Comparison of ENCODE assay signal across 8 cellular contexts in genomic region chr14:92507174-92507768, GRCh38. TPM values are rescaled to one million over a fixed set of nuclear protein-coding genes. Genes with fewer than 3 reads are reported as not detected.
DNase-seq lines count a peak whose midpoint lies in the region; ATAC-seq, FAIRE-seq and TF ChIP-seq lines count a peak whose summit lies in the region.

No MANE protein-coding gene starts in this region.

- dilution Hi-C loops in IMR-90 (cut with HindIII; ENCODE audit: low sequenced_read_pairs, unreplicated experiment) = no loop called here

- H3K79me1 ChIP-seq in IMR-90 (ENCODE audit: low read depth in 1 of 2, low read length in 2 of 2) = peaks cover 0 to 6% of the 10 kb centered on the region in 2 experiments; a peak in 1 of 4 replicates

- H3K4me3 Mint-ChIP-seq in activated CD4-positive, alpha-beta T cell treated with anti-CD3 and anti-CD28 coated beads, Interleukin-2, amount 10 ng/mL, durations not matched to agents 7 days and 5 days = no peak overlapping the region
- H3K4me3 Mint-ChIP-seq in nephron progenitor cell = no peak overlapping the region

- no peak overlapping the region for H3K27ac Mint-ChIP-seq in activated CD4-positive, alpha-beta T cell treated with anti-CD3 and anti-CD28 coated beads, Interleukin-2, amount 10 ng/mL, durations not matched to agents 7 days and 5 days
- no peak overlapping the region for H3K27ac Mint-ChIP-seq in nephron progenitor cell

- DNase-seq in activated CD4-positive, alpha-beta T cell treated with anti-CD3 and anti-CD28 coated beads, Interleukin-2, amount 10 ng/mL, durations not matched to agents 7 days and 5 days = peak; percentile 44
- DNase-seq in activated CD4-positive, alpha-beta T cell treated with anti-CD3 and anti-CD28 coated beads, Interleukin-2, amount 50 U/mL, for 48 hours = no peak
- DNase-seq in IMR-90 (no peak), OCI-LY7 (ENCODE audit: low spot score) (peak; percentile 44), small intestine (peak; percentile 69), nephron progenitor cell (no peak), retina (no peak)
- no peak for DNase-seq in effector CD8-positive, alpha-beta T cell (lab: John Stamatoyannopoulos, UW)

- H2BK120ac ChIP-seq in IMR-90 (ENCODE audit: low read depth, low read length) = 0 out of 2 replicates have a peak overlapping the region, but pooled peaks have one; percentile 3

- H2BK5ac ChIP-seq in IMR-90 (ENCODE audit: low read depth, low read length, poor library complexity, severe bottlenecking) = no peak overlapping the region

- H4K91ac ChIP-seq in IMR-90 (ENCODE audit: insufficient read depth, low read depth, low read length) = no peak overlapping the region

- no peak overlapping the region for H3K56ac ChIP-seq in IMR-90 (ENCODE audit: extremely low read depth, insufficient read depth, low read length)

- no peak overlapping the region for H4K5ac ChIP-seq in IMR-90 (ENCODE audit: low read depth, low read length)

- TF ChIP-seq POLR2A in IMR-90 (IDR thresholded peaks at IDR 0.05; ENCODE audit: low read depth, low read length) = no peak

- 0 out of 3 replicates have a peak overlapping the region, but pooled peaks have one; percentile 17 for H2BK15ac ChIP-seq in IMR-90 (ENCODE audit: low read depth, low read length)

- no peak overlapping the region for H4K8ac ChIP-seq in IMR-90 (ENCODE audit: low read depth in 2 of 2, low read length in 2 of 2)

- H3K27me3 ChIP-seq in IMR-90 (ENCODE audit: control insufficient read depth, insufficient read depth, low read length) = no peaks in the 10 kb centered on the region
- H3K27me3 ChIP-seq in small intestine (ENCODE audit: control insufficient read depth in 2 of 2, insufficient read depth in 2 of 2, low read length in 2 of 2) = no peaks in the 10 kb centered on the region

- no peak for ATAC-seq in IMR-90 (ENCODE audit: low read depth)

- no peak for TF ChIP-seq CTCF in IMR-90 (conservative IDR thresholded peaks at IDR 0.05; ENCODE audit: low read depth, low read length)
- TF ChIP-seq CTCF in OCI-LY7 (conservative IDR thresholded peaks at IDR 0.05; ENCODE audit: low read length) = no peak
- no peak for TF ChIP-seq CTCF in nephron progenitor cell (IDR thresholded peaks at IDR 0.05)

- H2BK20ac ChIP-seq in IMR-90 (ENCODE audit: low read depth, low read length) = no peak overlapping the region

- H3K4me3 ChIP-seq in IMR-90 (ENCODE audit: insufficient read depth, low read depth, low read length) (no peak overlapping the region), OCI-LY7 (ENCODE audit: low read depth, low read length, poor library complexity, severe bottlenecking) (no peak overlapping the region), small intestine (ENCODE audit: low read depth in 1 of 2, low read length in 2 of 2) (no peak overlapping the region)

- no peaks in the 10 kb centered on the region for H3K79me2 ChIP-seq in OCI-LY7 (ENCODE audit: insufficient read depth, low read depth, low read length)

- no peak overlapping the region for H3K27ac ChIP-seq in IMR-90 (ENCODE audit: insufficient read depth, low read length)
- H3K27ac ChIP-seq in OCI-LY7 (ENCODE audit: low read depth, low read length, poor library complexity, severe bottlenecking) = no peak overlapping the region
- H3K27ac ChIP-seq in small intestine (ENCODE audit: low read depth in 1 of 2, low read length in 1 of 2) = peak overlapping the region in 1 of 2 donors; percentile 18

- H3K23ac ChIP-seq in IMR-90 (ENCODE audit: low read depth, low read length) = no peak overlapping the region

- intact Hi-C loops in IMR-90 (cut with micrococcal nuclease) = no loop called here
- intact Hi-C loops in OCI-LY7 (cut with micrococcal nuclease; ENCODE audit: unreplicated experiment) = no loop called here

- H2AFZ ChIP-seq in IMR-90 (replicated peaks; ENCODE audit: low read length, poor library complexity) = no peak overlapping the region
- no peak overlapping the region for H2AFZ ChIP-seq in OCI-LY7 (ENCODE audit: low read length)

- H3K4me1 Mint-ChIP-seq in activated CD4-positive, alpha-beta T cell treated with anti-CD3 and anti-CD28 coated beads, Interleukin-2, amount 10 ng/mL, durations not matched to agents 7 days and 5 days = peaks cover 17% of the 10 kb centered on the region
- H3K4me1 Mint-ChIP-seq in nephron progenitor cell = peaks cover 18% of the 10 kb centered on the region

- no peak for TF ChIP-seq RAD21 in IMR-90 (IDR thresholded peaks at IDR 0.05; ENCODE audit: low read length)

- no peak overlapping the region for H2AK9ac ChIP-seq in IMR-90 (replicated peaks; ENCODE audit: low read depth, low read length, poor library complexity)

- H2AK5ac ChIP-seq in IMR-90 (ENCODE audit: low read depth, low read length) = peak overlapping the region; percentile 34; the same call in 1 of the 2 replicates

- no peak overlapping the region for H3K9ac ChIP-seq in IMR-90 (ENCODE audit: low read depth, low read length)

- 80% methylated on average over 1 of the region's 4 CpGs; no CpG with 5 or more reads in 1 of the 2 experiments for WGBS in IMR-90 (ENCODE audit: extremely low coverage in 2 of 2, insufficient read length in 1 of 2), 2 experiments
- WGBS in small intestine, 3 donors = 19 to 51% (median 30%) methylated on average over 4 of the region's 4 CpGs

- H3K9me3 ChIP-seq in IMR-90 (ENCODE audit: control insufficient read depth, insufficient read depth, low read length) (no peaks in the 10 kb centered on the region), OCI-LY7 (ENCODE audit: low read length) (no peaks in the 10 kb centered on the region), small intestine (ENCODE audit: control insufficient read depth, low read depth) (no peaks in the 10 kb centered on the region)

- H3K4me2 ChIP-seq in IMR-90 (ENCODE audit: low read depth, low read length) = no peak overlapping the region
- peak overlapping the region; percentile 38 for H3K4me2 ChIP-seq in OCI-LY7 (ENCODE audit: low read length)

- in situ Hi-C loops in IMR-90 (cut with MboI; ENCODE audit: low sequenced_read_pairs) = no loop called here

- BruUV-seq in IMR-90 (replicated peaks; lab: Mats Ljungman, UMichigan) (no TSS peak), OCI-LY7 (replicated peaks; lab: Mats Ljungman, UMichigan) (no TSS peak)

- H3K18ac ChIP-seq in IMR-90 (ENCODE audit: low read depth, low read length) = no peak overlapping the region

- no peak for FAIRE-seq in small intestine (lab: Jason Lieb, UNC)

- H3K14ac ChIP-seq in IMR-90 (replicated peaks; ENCODE audit: low read depth, low read length) = no peak overlapping the region

- no peak overlapping the region for H3K4ac ChIP-seq in IMR-90 (ENCODE audit: low read depth, low read length)

- CTCF ChIA-PET in activated CD4-positive, alpha-beta T cell treated with anti-CD3 and anti-CD28 coated beads, Interleukin-2, amount 10 ng/mL, durations not matched to agents 7 days and 5 days (lab: Charles Lee) = no interaction called here
- CTCF ChIA-PET in IMR-90 (lab: Yijun Ruan, JAX) = no interaction called here
- CTCF ChIA-PET in OCI-LY7 (lab: Charles Lee; ENCODE audit: unreplicated experiment) = no interaction called here

- H3K9me1 ChIP-seq in IMR-90 (ENCODE audit: insufficient read depth, low read length) = peaks cover 30% of the 10 kb centered on the region

- H3K9me3 Mint-ChIP-seq in activated CD4-positive, alpha-beta T cell treated with anti-CD3 and anti-CD28 coated beads, Interleukin-2, amount 10 ng/mL, durations not matched to agents 7 days and 5 days = no peaks in the 10 kb centered on the region
- no peaks in the 10 kb centered on the region for H3K9me3 Mint-ChIP-seq in nephron progenitor cell

- H3K9me2 ChIP-seq in OCI-LY7 (ENCODE audit: insufficient read depth, low read length) = no peaks in the 10 kb centered on the region

- H3K4me1 ChIP-seq in IMR-90 (ENCODE audit: control insufficient read depth, insufficient read depth, low read length) (peaks cover 19% of the 10 kb centered on the region), OCI-LY7 (ENCODE audit: insufficient read depth, low read length, poor library complexity, severe bottlenecking) (peaks cover 12% of the 10 kb centered on the region), small intestine (ENCODE audit: control insufficient read depth in 2 of 2, insufficient read depth in 1 of 2, low read depth in 1 of 2, low read length in 1 of 2) (peaks cover 0 to 8% of the 10 kb centered on the region in 2 donors)

- H3K36me3 ChIP-seq in IMR-90 (ENCODE audit: control insufficient read depth, insufficient read depth, low read length) (no peaks in the 10 kb centered on the region), OCI-LY7 (ENCODE audit: insufficient read depth, low read length) (no peaks in the 10 kb centered on the region), small intestine (ENCODE audit: control insufficient read depth in 2 of 2, insufficient read depth in 2 of 2, low read length in 2 of 2) (no peaks in the 10 kb centered on the region)

- H3K36me3 Mint-ChIP-seq in activated CD4-positive, alpha-beta T cell treated with anti-CD3 and anti-CD28 coated beads, Interleukin-2, amount 10 ng/mL, durations not matched to agents 7 days and 5 days (ENCODE audit: low read depth) = no peaks in the 10 kb centered on the region
- H3K36me3 Mint-ChIP-seq in nephron progenitor cell (ENCODE audit: low read depth) = no peaks in the 10 kb centered on the region

- POLR2A ChIA-PET in activated CD4-positive, alpha-beta T cell treated with anti-CD3 and anti-CD28 coated beads, Interleukin-2, amount 10 ng/mL, durations not matched to agents 7 days and 5 days (lab: Charles Lee) = interaction anchor here (0.5 kb wide), 1 partner anchor 19 kb away, joined by 3 read pairs; no protein-coding TSS in a partner anchor
- POLR2A ChIA-PET in IMR-90 (lab: Charles Lee; ENCODE audit: unreplicated experiment) = interaction anchor here (0.6 kb wide), 1 partner anchor 116 kb away, joined by 8 read pairs; no protein-coding TSS in a partner anchor
- POLR2A ChIA-PET in OCI-LY7 (lab: Charles Lee) = no interaction called here

- H4K20me1 ChIP-seq in IMR-90 (ENCODE audit: insufficient read depth, low read length) (no peaks in the 10 kb centered on the region; the same call in 1 of the 2 replicates), OCI-LY7 (ENCODE audit: insufficient read depth, low read length) (no peaks in the 10 kb centered on the region)

- H3K27me3 Mint-ChIP-seq in activated CD4-positive, alpha-beta T cell treated with anti-CD3 and anti-CD28 coated beads, Interleukin-2, amount 10 ng/mL, durations not matched to agents 7 days and 5 days = peaks cover 19% of the 10 kb centered on the region
- peaks cover 35% of the 10 kb centered on the region for H3K27me3 Mint-ChIP-seq in nephron progenitor cell (ENCODE audit: low read depth, poor library complexity)

TF ChIP-seq in IMR-90, 13 proteins besides CTCF, POLR2A, EP300 and RAD21 (continues in another document):
- TF ChIP-seq BHLHE40 (IDR thresholded peaks at IDR 0.05; ENCODE audit: low read depth, low read length) = no peak

RNA-seq across cellular contexts. Expression of gene RIN3, which starts 6.3 kb away (rescaled TPM):
- total RNA-seq in activated CD4-positive, alpha-beta T cell treated with anti-CD3 and anti-CD28 coated beads, Interleukin-2, amount 10 ng/mL, durations not matched to agents 7 days and 5 days = 10 to 100 TPM; 52.6 to 56.8 TPM
- 2.2 and 2.5 TPM in 2 replicates for total RNA-seq in IMR-90 (2012; rRNA removed)
- polyA plus RNA-seq in IMR-90 (2012; rRNA removed) = 11.1 and 11.6 TPM in 2 replicates
- polyA plus RNA-seq in IMR-90 (2012; cell fraction: cytosol; rRNA removed) = 8.9 and 13.9 TPM in 2 replicates
- 10.8 and 19.9 TPM in 2 replicates for polyA plus RNA-seq in IMR-90 (2012; cell fraction: nucleus; rRNA removed; ENCODE audit: low replicate concordance)
- not detected in 2 replicates for total RNA-seq in OCI-LY7 (2014; rRNA removed; shearing (Covaris generic))
- total RNA-seq in OCI-LY7 (2022) = not detected in 2 replicates
- 10 to 100 TPM in 1 of 3 donors, 1 to 10 TPM in 2; 1.8 to 14.7 (median 9.5) TPM for polyA plus RNA-seq in small intestine

Comparison
In these comparisons a context has a peak if more than half of its experiments do, and no peak if none do; other contexts are left out.
1. DNase-seq: peak in activated CD4-positive, alpha-beta T cell treated with anti-CD3 and anti-CD28 coated beads, Interleukin-2, amount 10 ng/mL, durations not matched to agents 7 days and 5 days (single experiment), OCI-LY7 (single experiment) and small intestine (single experiment); none in activated CD4-positive, alpha-beta T cell treated with anti-CD3 and anti-CD28 coated beads, Interleukin-2, amount 50 U/mL, for 48 hours (0 of 2), IMR-90 (single experiment), nephron progenitor cell (single experiment), effector CD8-positive, alpha-beta T cell (single experiment) and retina (single experiment).
2. RNA of gene RIN3, which starts 6.3 kb away (total RNA-seq): 52.6 to 56.8 TPM in activated CD4-positive, alpha-beta T cell treated with anti-CD3 and anti-CD28 coated beads, Interleukin-2, amount 10 ng/mL, durations not matched to agents 7 days and 5 days; 2.2 to 2.5 TPM in IMR-90 and not detected in OCI-LY7; every median in the first group is over 10 times any median in the second.